Comparison of ENCODE assay signal across 32 cellular contexts in the genomic region with DNA sequence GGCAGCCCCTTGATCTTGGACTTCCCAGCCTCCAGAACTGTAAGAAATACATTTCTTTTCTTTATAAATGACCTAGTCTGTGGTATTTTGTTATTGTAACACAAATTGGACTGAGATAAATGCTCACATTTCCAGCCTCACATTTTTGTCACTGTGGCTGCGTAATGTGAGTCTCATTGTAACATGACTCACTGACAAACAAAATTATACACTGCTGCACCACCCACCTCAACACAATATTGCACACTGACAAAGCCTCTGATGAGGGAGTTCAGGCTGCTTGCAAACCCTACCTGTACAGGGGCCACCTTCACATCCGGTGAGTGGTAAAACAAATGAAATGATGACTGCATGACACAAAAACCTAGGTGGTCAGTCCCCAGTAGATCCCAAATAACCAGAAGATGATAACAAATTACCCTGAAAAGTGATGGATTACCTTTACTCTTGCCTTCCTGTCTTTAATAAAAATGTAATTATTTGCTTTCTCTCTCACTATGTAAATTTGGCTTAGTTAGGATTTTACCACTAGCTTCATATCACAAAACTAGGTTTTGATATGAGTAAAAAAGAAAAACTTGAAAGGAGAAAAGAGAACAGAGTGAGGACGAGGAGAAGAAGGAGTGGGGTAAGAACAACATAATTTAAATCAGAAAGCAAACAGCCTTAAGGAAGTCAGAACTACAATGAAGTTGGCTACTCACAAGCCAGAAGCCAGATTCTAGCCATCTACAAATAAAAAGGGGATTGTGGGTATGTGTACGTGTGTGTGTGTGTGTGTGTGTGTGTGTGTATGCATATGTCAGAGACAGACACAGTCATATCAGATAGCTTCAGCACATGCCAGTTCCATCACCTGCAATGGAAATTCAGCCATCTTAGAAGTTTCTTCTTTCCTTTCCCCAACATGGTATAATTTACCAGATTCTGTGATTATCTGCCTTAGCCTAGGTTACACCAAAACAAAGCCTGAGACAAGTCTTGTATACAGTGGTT. TPM values are rescaled to one million over a fixed set of nuclear protein-coding genes. Genes with fewer than 3 reads are reported as not detected.
DNase-seq lines count a peak whose midpoint lies in the region; ATAC-seq, FAIRE-seq and TF ChIP-seq lines count a peak whose summit lies in the region.
"Had no signal": no experiment of that assay in that cellular context is flagged by ENCODE, and none has a peak within 500 bp of the region (broad histone marks: within the 10 kb centered on the region; RNA-seq: fewer than 3 reads in every experiment).

No MANE protein-coding gene starts in this region.

- POLR2A ChIA-PET in activated CD4-positive, alpha-beta T cell treated with anti-CD3 and anti-CD28 coated beads for 36 hours (lab: Charles Lee): interaction anchor here (0.6 kb wide), 1 partner anchor 25 kb away, joined by 4 read pairs; no protein-coding TSS in a partner anchor

- no peak overlapping the region for H3K4me3 Mint-ChIP-seq in activated CD4-positive, alpha-beta T cell treated with anti-CD3 and anti-CD28 coated beads for 36 hours
- no peak overlapping the region for H3K4me3 Mint-ChIP-seq in stimulated activated memory B cell treated with anti-CD40 and anti-IgM and Interleukin-4, amounts not matched to agents 10 μg/mL and 1 μg/mL and 100 μg/mL, for 72 hours
- H3K4me3 Mint-ChIP-seq: activated naive CD4-positive, alpha-beta T cell treated with anti-CD3 and anti-CD28 coated beads, Interleukin-2, amount 10 ng/mL, durations not matched to agents 7 days and 5 days; activated T-cell treated with anti-CD3 and anti-CD28 coated beads, Interleukin-2, amount 50 U/mL, for 24 hours; brain; GM23338; memory B cell had no signal

- TF ChIP-seq CTCF in epithelial cell of esophagus (IDR thresholded peaks at IDR 0.05; ENCODE audit: insufficient read depth, low read depth, low read length, missing control alignments): no peak
- no peak for TF ChIP-seq CTCF in pancreas (IDR thresholded peaks at IDR 0.05)

- peaks cover 6% of the 10 kb centered on the region for H3K4me1 Mint-ChIP-seq in activated CD4-positive, alpha-beta T cell treated with anti-CD3 and anti-CD28 coated beads for 36 hours
- H3K4me1 Mint-ChIP-seq in stimulated activated memory B cell treated with anti-CD40 and anti-IgM and Interleukin-4, amounts not matched to agents 10 μg/mL and 1 μg/mL and 100 μg/mL, for 72 hours: peaks cover 35% of the 10 kb centered on the region
- H3K4me1 Mint-ChIP-seq: activated naive CD4-positive, alpha-beta T cell treated with anti-CD3 and anti-CD28 coated beads, Interleukin-2, amount 10 ng/mL, durations not matched to agents 7 days and 5 days had no signal

- 58 to 71% methylated on average over 4 of the region's 4 CpGs for WGBS in pancreas, 2 donors

- no peak for FAIRE-seq in pancreas (lab: Jason Lieb, UNC)
- FAIRE-seq: GM18507, GM19239 had no signal

- no peak overlapping the region for H3K27ac Mint-ChIP-seq in activated CD4-positive, alpha-beta T cell treated with anti-CD3 and anti-CD28 coated beads for 36 hours
- peak overlapping the region; percentile 25 for H3K27ac Mint-ChIP-seq in stimulated activated memory B cell treated with anti-CD40 and anti-IgM and Interleukin-4, amounts not matched to agents 10 μg/mL and 1 μg/mL and 100 μg/mL, for 72 hours
- H3K27ac Mint-ChIP-seq: activated naive CD4-positive, alpha-beta T cell treated with anti-CD3 and anti-CD28 coated beads, Interleukin-2, amount 10 ng/mL, durations not matched to agents 7 days and 5 days; activated T-cell treated with anti-CD3 and anti-CD28 coated beads, Interleukin-2, amount 50 U/mL, for 24 hours; GM23338; memory B cell had no signal

- ATAC-seq in activated CD4-positive, alpha-beta T cell treated with anti-CD3 and anti-CD28 coated beads for 36 hours: peak; percentile 72
- ATAC-seq in stimulated activated memory B cell treated with anti-CD40 and anti-IgM and Interleukin-4, amounts not matched to agents 10 μg/mL and 1 μg/mL and 100 μg/mL, for 72 hours: no peak
- no peak for ATAC-seq in HG03280 (IDR thresholded peaks at IDR 0.05; ENCODE audit: unreplicated experiment)
- no peak for ATAC-seq in pancreas
- ATAC-seq: GM23338 had no signal

- no peaks in the 10 kb centered on the region for H3K36me3 ChIP-seq in pancreas
- H3K36me3 ChIP-seq: adrenal gland, SJCRH30, upper lobe of right lung, WERI-Rb-1 had no signal

- H3K4me1 ChIP-seq in pancreas: no peaks in the 10 kb centered on the region
- H3K4me1 ChIP-seq: SJCRH30, upper lobe of right lung had no signal

- DNase-seq in activated CD4-positive, alpha-beta T cell treated with anti-CD3 and anti-CD28 coated beads for 36 hours: no peak
- DNase-seq in activated CD4-positive, alpha-beta T cell treated with anti-CD3 and anti-CD28 coated beads, Interleukin-2, amount 50 U/mL, for 48 hours: no peak
- DNase-seq in NCI-H69 (lab: John Stamatoyannopoulos, UW) (peak; percentile 18), epithelial cell of esophagus (ENCODE audit: low read depth) (peak; percentile 77), pancreas (no peak)
- no peak for DNase-seq in stimulated activated CD4-positive, alpha-beta T cell treated with anti-CD3 and anti-CD28 coated beads, Interleukin-1b, Interleukin-23, amount 100 ng/mL, for 48 hours
- DNase-seq: 8988T; activated CD4-positive, alpha-beta T cell treated with anti-CD3 and anti-CD28 coated beads for 48 hours; activated naive CD4-positive, alpha-beta T cell treated with anti-CD3 and anti-CD28 coated beads, Interleukin-2, amount 10 ng/mL, durations not matched to agents 7 days and 5 days; activated T-cell treated with anti-CD3 and anti-CD28 coated beads, Interleukin-2, amount 50 U/mL, for 24 hours; adrenal gland; DMS79 treated with DMSO at 0.1 percent for 48 hours; dorsolateral prefrontal cortex; GF-D8; glutamatergic neuron; NCI-H146; NCI-H82; RPMI8226; SJCRH30; stimulated activated CD4-positive, alpha-beta T cell treated with anti-CD3 and anti-CD28 coated beads, Interleukin-4, amount 100 ng/mL, for 24 hours; substantia nigra; T1000; upper lobe of right lung; WERI-Rb-1 had no signal

- CTCF ChIA-PET in activated CD4-positive, alpha-beta T cell treated with anti-CD3 and anti-CD28 coated beads for 36 hours (lab: Charles Lee): interaction anchor here (1.2 kb wide), 1 partner anchor 8 kb away, joined by 3 read pairs; no protein-coding TSS in a partner anchor

- no peak overlapping the region for H3K4me3 ChIP-seq in epithelial cell of esophagus (ENCODE audit: low read length)
- no peak overlapping the region for H3K4me3 ChIP-seq in pancreas
- H3K4me3 ChIP-seq: adrenal gland, dorsolateral prefrontal cortex, GM23338, SJCRH30, upper lobe of right lung had no signal

- no peaks in the 10 kb centered on the region for H3K9me3 Mint-ChIP-seq in activated CD4-positive, alpha-beta T cell treated with anti-CD3 and anti-CD28 coated beads for 36 hours (ENCODE audit: low read depth)
- H3K9me3 Mint-ChIP-seq in stimulated activated memory B cell treated with anti-CD40 and anti-IgM and Interleukin-4, amounts not matched to agents 10 μg/mL and 1 μg/mL and 100 μg/mL, for 72 hours: no peaks in the 10 kb centered on the region
- H3K9me3 Mint-ChIP-seq: activated naive CD4-positive, alpha-beta T cell treated with anti-CD3 and anti-CD28 coated beads, Interleukin-2, amount 10 ng/mL, durations not matched to agents 7 days and 5 days; activated T-cell treated with anti-CD3 and anti-CD28 coated beads, Interleukin-2, amount 50 U/mL, for 24 hours; GM23338; IgD-negative memory B cell; memory B cell had no signal

- H3K27me3 Mint-ChIP-seq in activated CD4-positive, alpha-beta T cell treated with anti-CD3 and anti-CD28 coated beads for 36 hours: no peaks in the 10 kb centered on the region
- H3K27me3 Mint-ChIP-seq in stimulated activated memory B cell treated with anti-CD40 and anti-IgM and Interleukin-4, amounts not matched to agents 10 μg/mL and 1 μg/mL and 100 μg/mL, for 72 hours: no peaks in the 10 kb centered on the region
- H3K27me3 Mint-ChIP-seq: activated naive CD4-positive, alpha-beta T cell treated with anti-CD3 and anti-CD28 coated beads, Interleukin-2, amount 10 ng/mL, durations not matched to agents 7 days and 5 days; activated T-cell treated with anti-CD3 and anti-CD28 coated beads, Interleukin-2, amount 50 U/mL, for 24 hours; brain; IgD-negative memory B cell; memory B cell had no signal

- intact Hi-C loops in activated CD4-positive, alpha-beta T cell treated with anti-CD3 and anti-CD28 coated beads for 36 hours (cut with DNase I, micrococcal nuclease): no loop called here
- intact Hi-C loops in pancreas (cut with DNase I): no loop called here

- no peaks in the 10 kb centered on the region for H3K9me3 ChIP-seq in pancreas
- H3K9me3 ChIP-seq: adrenal gland, SJCRH30, upper lobe of right lung had no signal

- H3K27me3 ChIP-seq in pancreas: no peaks in the 10 kb centered on the region
- H3K27me3 ChIP-seq: adrenal gland, dorsolateral prefrontal cortex, SJCRH30, upper lobe of right lung had no signal

- no peaks in the 10 kb centered on the region for H3K36me3 Mint-ChIP-seq in activated CD4-positive, alpha-beta T cell treated with anti-CD3 and anti-CD28 coated beads for 36 hours (ENCODE audit: low read depth)
- H3K36me3 Mint-ChIP-seq in stimulated activated memory B cell treated with anti-CD40 and anti-IgM and Interleukin-4, amounts not matched to agents 10 μg/mL and 1 μg/mL and 100 μg/mL, for 72 hours: no peaks in the 10 kb centered on the region
- H3K36me3 Mint-ChIP-seq: activated naive CD4-positive, alpha-beta T cell treated with anti-CD3 and anti-CD28 coated beads, Interleukin-2, amount 10 ng/mL, durations not matched to agents 7 days and 5 days; brain; memory B cell had no signal

- H3K27ac ChIP-seq in pancreas: no peak overlapping the region
- H3K27ac ChIP-seq: adrenal gland, dorsolateral prefrontal cortex, SJCRH30, upper lobe of right lung, WERI-Rb-1 had no signal

RNA-seq across cellular contexts. Expression of gene SESN3, which starts 53.4 kb away (rescaled TPM):
- total RNA-seq in activated CD4-positive, alpha-beta T cell treated with anti-CD3 and anti-CD28 coated beads for 36 hours: 10 to 100 TPM in 1 of 2 experiments, 1 to 10 TPM in 1; 8.4 to 12.3 TPM
- 10 to 100 TPM in 3 of 6 donors, 1 to 10 TPM in 3; 3.3 to 26.8 (median 10.3) TPM for total RNA-seq in pancreas
- 1 to 10 TPM; 1.6 to 3.4 TPM for polyA plus RNA-seq in pancreas

Comparison
In these comparisons a context has a peak if more than half of its experiments do, and no peak if none do; other contexts are left out.
1. DNase-seq: peak in NCI-H69 (single experiment) and epithelial cell of esophagus (single experiment); none in activated CD4-positive, alpha-beta T cell treated with anti-CD3 and anti-CD28 coated beads for 36 hours (single experiment), activated CD4-positive, alpha-beta T cell treated with anti-CD3 and anti-CD28 coated beads, Interleukin-2, amount 50 U/mL, for 48 hours (0 of 2), stimulated activated CD4-positive, alpha-beta T cell treated with anti-CD3 and anti-CD28 coated beads, Interleukin-1b, Interleukin-23, amount 100 ng/mL, for 48 hours (single experiment) and pancreas (0 of 6).